ENCODE assay signal across 8 cellular contexts in genomic region chr17:35449371-35449931, GRCh38. TPM values are rescaled to one million over a fixed set of nuclear protein-coding genes. Genes with fewer than 3 reads are reported as not detected.
DNase-seq lines count a peak whose midpoint lies in the region; ATAC-seq, FAIRE-seq and TF ChIP-seq lines count a peak whose summit lies in the region.

No MANE protein-coding gene starts in this region.

- peaks cover 49% of the 10 kb centered on the region for H3K27me3 ChIP-seq in HUES6 (ENCODE audit: control insufficient read depth, insufficient read depth, low read length)
- H3K27me3 ChIP-seq in H1 (replicated peaks in 1 of 4; ENCODE audit: control insufficient read depth in 3 of 4, extremely low read depth in 1 of 4, insufficient read depth in 3 of 4, low read length in 3 of 4): peaks cover 7 to 63% (median 41%) of the 10 kb centered on the region in 4 experiments

- H2AK5ac ChIP-seq in H1 (ENCODE audit: low read depth, low read length): no peak overlapping the region

- no peak overlapping the region for H4K91ac ChIP-seq in H1 (replicated peaks; ENCODE audit: insufficient read length, low read length)

- CTCF ChIA-PET in H1 (lab: Charles Lee; ENCODE audit: partially characterized antibody): interaction anchor here (2.0 kb wide), 1 partner anchor 137 kb away, joined by 5 read pairs; no protein-coding TSS in a partner anchor

- peak overlapping the region; percentile 1; the same call in 1 of the 2 replicates for H2AFZ ChIP-seq in H1 (ENCODE audit: low read length)

- 4% methylated on average over 32 of the region's 36 CpGs; no CpG with 5 or more reads in 1 of the 2 experiments for WGBS in H1 (ENCODE audit: extremely low coverage in 1 of 2, insufficient coverage in 1 of 2, insufficient read length in 1 of 2, insufficient replicate concordance in 2 of 2, low coverage in 1 of 2, low lambda C conversion rate in 2 of 2, missing lambda C conversion rate in 1 of 2), 2 experiments

- peaks cover 0 to 5% of the 10 kb centered on the region in 2 experiments for H4K20me1 ChIP-seq in H1 (replicated peaks in 1 of 2; ENCODE audit: control insufficient read depth in 1 of 2, insufficient read depth in 2 of 2, low read length in 2 of 2)

- H3K36me3 Mint-ChIP-seq in nephron (ENCODE audit: low read depth): no peaks in the 10 kb centered on the region

- no peaks in the 10 kb centered on the region for H3K79me2 ChIP-seq in H1 (ENCODE audit: control insufficient read depth in 1 of 2, insufficient read depth in 2 of 2, low read length in 2 of 2)

- H2BK120ac ChIP-seq in H1 (replicated peaks; ENCODE audit: low read depth, low read length): no peak overlapping the region

- H3K27ac ChIP-seq in HUES6 (ENCODE audit: low read depth, low read length): no peak overlapping the region
- H3K27ac ChIP-seq in H1 (ENCODE audit: low read depth, low read length): no peak overlapping the region

- peaks cover 9% of the 10 kb centered on the region for H3K4me1 ChIP-seq in HUES6 (ENCODE audit: control insufficient read depth, insufficient read depth, low read length)
- peaks cover 0 to 4% (median 4%) of the 10 kb centered on the region in 4 experiments; a peak in 5 of 7 replicates for H3K4me1 ChIP-seq in H1 (replicated peaks in 1 of 4; ENCODE audit: control insufficient read depth in 3 of 4, insufficient read depth in 4 of 4, low read length in 3 of 4)

- H3K4ac ChIP-seq in H1 (replicated peaks; ENCODE audit: insufficient read length, low read depth, low read length): no peak overlapping the region

- TF ChIP-seq CTCF in H1 (IDR thresholded peaks at IDR 0.05; ENCODE audit: control extremely low read depth in 1 of 3, insufficient read depth in 1 of 3, low read depth in 1 of 3, low read length in 3 of 3) (no peak; a peak in 1 of 4 replicates), nephron (IDR thresholded peaks at IDR 0.05; ENCODE audit: unreplicated experiment in 3 of 3) (no peak)

- H3K56ac ChIP-seq in H1 (replicated peaks; ENCODE audit: insufficient read length, low read depth, low read length): no peak overlapping the region

- peaks cover 4% of the 10 kb centered on the region; the same call in 1 of the 2 replicates for H3K23me2 ChIP-seq in H1 (ENCODE audit: low read depth, low read length)

- H3K18ac ChIP-seq in H1 (ENCODE audit: extremely low read depth, low read length): no peak overlapping the region; the same call in 1 of the 2 replicates

- no peaks in the 10 kb centered on the region for H3K9me3 ChIP-seq in HUES6 (ENCODE audit: control insufficient read depth, insufficient read depth, low read depth, low read length)
- no peaks in the 10 kb centered on the region for H3K9me3 ChIP-seq in H1 (ENCODE audit: insufficient read depth in 2 of 2, low read depth in 1 of 2, low read length in 1 of 2)

- H3K9me3 Mint-ChIP-seq in nephron: peaks cover 3% of the 10 kb centered on the region

- H3K27ac Mint-ChIP-seq in nephron: no peak overlapping the region

- no peak overlapping the region for H3K14ac ChIP-seq in H1 (ENCODE audit: insufficient read length)

- DNase-seq in DMS53 (lab: John Stamatoyannopoulos, UW) (peak; percentile 72), H1 (ENCODE audit: low read depth in 1 of 2, low spot score in 2 of 2) (peak in 1 of 2 experiments; percentile 70), GM12891 (ENCODE audit: insufficient read length, low spot score) (no peak), Kasumi-1 (lab: John Stamatoyannopoulos, UW) (no peak)
- DNase-seq in effector CD8-positive, alpha-beta T cell (lab: John Stamatoyannopoulos, UW): no peak

- H4K8ac ChIP-seq in H1 (ENCODE audit: extremely low read depth, insufficient read depth, low read length): peak overlapping the region; percentile 84; the same call in 1 of the 2 replicates

- H3K27me3 Mint-ChIP-seq in nephron (ENCODE audit: low read depth): peaks cover 90% of the 10 kb centered on the region

- H2BK15ac ChIP-seq in H1 (ENCODE audit: low read length): no peak overlapping the region; the same call in 1 of the 2 replicates

- H3K36me3 ChIP-seq in HUES6 (ENCODE audit: control insufficient read depth, insufficient read depth, low read length) (no peaks in the 10 kb centered on the region), H1 (ENCODE audit: control insufficient read depth in 2 of 4, insufficient read depth in 4 of 4, low read length in 3 of 4) (peaks cover 0 to 4% (median 0%) of the 10 kb centered on the region in 4 experiments; a peak in 1 of 8 replicates)

- no peaks in the 10 kb centered on the region for H3K4me1 Mint-ChIP-seq in nephron

- H2BK5ac ChIP-seq in H1 (ENCODE audit: low read depth, low read length): no peak overlapping the region

- ATAC-seq in GM21529 (IDR thresholded peaks at IDR 0.05; ENCODE audit: unreplicated experiment): no peak

- TF ChIP-seq POLR2A in H1 (IDR thresholded peaks at IDR 0.05; ENCODE audit: control extremely low read depth in 1 of 2, low read depth in 2 of 2, low read length in 2 of 2) (no peak), GM12891 (IDR thresholded peaks at IDR 0.05; ENCODE audit: low read depth, low read length) (no peak)

- H3K4me2 ChIP-seq in H1 (ENCODE audit: insufficient read depth in 1 of 2, low read depth in 2 of 2, low read length in 2 of 2): peak overlapping the region; percentile 71 to 92

- H2BK12ac ChIP-seq in H1 (ENCODE audit: low read depth, low read length): peak overlapping the region; percentile 55; the same call in 1 of the 2 replicates

- no peak overlapping the region for H3K23ac ChIP-seq in H1 (ENCODE audit: insufficient read length)

- H4K5ac ChIP-seq in H1 (ENCODE audit: insufficient read length, low read depth, low read length): no peak overlapping the region

- TF ChIP-seq EP300 in H1 (IDR thresholded peaks at IDR 0.05; ENCODE audit: borderline replicate concordance in 1 of 2, low read depth in 2 of 2, low read length in 2 of 2): no peak

- TF ChIP-seq RAD21 in H1 (IDR thresholded peaks at IDR 0.05 in 1 of 2, conservative IDR thresholded peaks at IDR 0.05 in 1 of 2; ENCODE audit: low read depth in 2 of 2, low read length in 2 of 2): no peak

- peak overlapping the region; percentile 80 to 82 (median 82) for H3K4me3 Mint-ChIP-seq in nephron

- H3K4me3 ChIP-seq in HUES6 (ENCODE audit: low read depth, low read length) (peak overlapping the region; percentile 65), H1 (ENCODE audit: extremely low read depth in 1 of 4, insufficient read depth in 2 of 4, low read depth in 3 of 4, low read length in 4 of 4) (peak overlapping the region; percentile 7 to 64 (median 52); a peak in 7 of 8 replicates)

- no peak overlapping the region for H2BK20ac ChIP-seq in H1 (ENCODE audit: low read length)

- no peaks in the 10 kb centered on the region for H3K79me1 ChIP-seq in H1 (ENCODE audit: low read depth, low read length)

- H3K9ac ChIP-seq in HUES6 (ENCODE audit: low read length) (no peak overlapping the region), H1 (replicated peaks in 1 of 4; ENCODE audit: extremely low read depth in 1 of 4, low read depth in 3 of 4, low read length in 3 of 4) (no peak overlapping the region; a peak in 2 of 7 replicates)

- POLR2A ChIA-PET in H1 (lab: Charles Lee; ENCODE audit: partially characterized antibody): interaction anchor here (0.6 to 1.4 kb wide), 3 partner anchors 39 to 103 kb away, joined by 3 to 4 read pairs (median 3); no protein-coding TSS in a partner anchor

- FAIRE-seq in H1 (lab: Jason Lieb, UNC) (no peak), GM12891 (lab: Jason Lieb, UNC) (no peak)

TF ChIP-seq in H1, 55 proteins besides CTCF, POLR2A, EP300 and RAD21 (continues in another document):
- TF ChIP-seq SUZ12 (IDR thresholded peaks at IDR 0.05; ENCODE audit: low read length) (peak; percentile 95), MAX (IDR thresholded peaks at IDR 0.05) (no peak), EZH2 (IDR thresholded peaks at IDR 0.05; ENCODE audit: low read depth, low read length, severe bottlenecking) (peak; percentile 92), RNF2 (IDR thresholded peaks at IDR 0.05; ENCODE audit: borderline replicate concordance, low read depth, low read length, missing control alignments, poor library complexity, severe bottlenecking) (peak; percentile 34)

TF ChIP-seq in GM12891, 5 proteins besides CTCF, POLR2A, EP300 and RAD21:
- no peak for TF ChIP-seq POU2F2 (IDR thresholded peaks at IDR 0.05; ENCODE audit: low read depth, low read length)
- TF ChIP-seq POLR2AphosphoS5 (IDR thresholded peaks at IDR 0.05; ENCODE audit: low read depth, low read length): no peak
- TF ChIP-seq PAX5 (IDR thresholded peaks at IDR 0.05; ENCODE audit: insufficient read depth, low read length, severe bottlenecking): no peak
- TF ChIP-seq SPI1 (IDR thresholded peaks at IDR 0.05; ENCODE audit: low read depth, low read length): no peak
- TF ChIP-seq TAF1 (IDR thresholded peaks at IDR 0.05; ENCODE audit: low read depth, low read length): no peak

RNA-seq across cellular contexts. Expression of gene SLFN13, which starts 0.9 kb away (rescaled TPM):
- 27.5 and 28.1 TPM in 2 replicates for total RNA-seq in H1 (2021; fragmentation: NEBNext Ultra II Directional; extraction: Animal tissue kit (Norgen Biotek cat#: 25700))
- 9.0 and 15.7 TPM in 2 replicates for polyA plus RNA-seq in H1 (2011; rRNA removed)
- polyA plus RNA-seq in H1 (2011; cell fraction: cytosol; rRNA removed): 19.3 TPM
- polyA plus RNA-seq in H1 (2011; cell fraction: nucleus; rRNA removed): 13.6 TPM
- polyA plus RNA-seq in H1 (2012, experiment 1 of 2): 14.5 to 22.7 TPM (median 20.6 TPM) in 4 replicates
- 2.3 TPM for polyA plus RNA-seq in H1 (2012, experiment 2 of 2)
- polyA plus RNA-seq in H1 (2013, experiment 1 of 2): 9.2 TPM
- polyA plus RNA-seq in H1 (2013, experiment 2 of 2): 7.3 TPM
- 29.7 and 44.5 TPM in 2 replicates for polyA minus RNA-seq in H1 (2011; rRNA and poly(A)+ RNA removed)
- polyA minus RNA-seq in H1 (2011; cell fraction: cytosol; rRNA and poly(A)+ RNA removed): 10.2 TPM
- polyA minus RNA-seq in H1 (2011; cell fraction: nucleus; rRNA and poly(A)+ RNA removed): 14.9 TPM
- 5.8 TPM for polyA plus RNA-seq in GM12891 (2012; ENCODE audit: low read depth, missing spikeins)

RNA-seq across cellular contexts. Expression of gene SLFN12, which starts 17.2 kb away (rescaled TPM):
- total RNA-seq in H1 (2021; fragmentation: NEBNext Ultra II Directional; extraction: Animal tissue kit (Norgen Biotek cat#: 25700)): 9.4 and 10.7 TPM in 2 replicates
- 1.3 and 1.6 TPM in 2 replicates for polyA plus RNA-seq in H1 (2011; rRNA removed)
- 2.8 TPM for polyA plus RNA-seq in H1 (2011; cell fraction: cytosol; rRNA removed)
- polyA plus RNA-seq in H1 (2011; cell fraction: nucleus; rRNA removed): 2.5 TPM
- polyA plus RNA-seq in H1 (2012, experiment 1 of 2): 2.9 to 5.6 TPM (median 4.0 TPM) in 4 replicates
- 0.41 TPM for polyA plus RNA-seq in H1 (2012, experiment 2 of 2)
- polyA plus RNA-seq in H1 (2013, experiment 1 of 2): 4.9 TPM
- 4.9 TPM for polyA plus RNA-seq in H1 (2013, experiment 2 of 2)
- polyA minus RNA-seq in H1 (2011; rRNA and poly(A)+ RNA removed): 4.9 and 7.3 TPM in 2 replicates
- 1.8 TPM for polyA minus RNA-seq in H1 (2011; cell fraction: cytosol; rRNA and poly(A)+ RNA removed)
- 11.1 TPM for polyA minus RNA-seq in H1 (2011; cell fraction: nucleus; rRNA and poly(A)+ RNA removed)
- polyA plus RNA-seq in GM12891 (2012; ENCODE audit: low read depth, missing spikeins): 7.9 TPM
